In the genomic region with DNA sequence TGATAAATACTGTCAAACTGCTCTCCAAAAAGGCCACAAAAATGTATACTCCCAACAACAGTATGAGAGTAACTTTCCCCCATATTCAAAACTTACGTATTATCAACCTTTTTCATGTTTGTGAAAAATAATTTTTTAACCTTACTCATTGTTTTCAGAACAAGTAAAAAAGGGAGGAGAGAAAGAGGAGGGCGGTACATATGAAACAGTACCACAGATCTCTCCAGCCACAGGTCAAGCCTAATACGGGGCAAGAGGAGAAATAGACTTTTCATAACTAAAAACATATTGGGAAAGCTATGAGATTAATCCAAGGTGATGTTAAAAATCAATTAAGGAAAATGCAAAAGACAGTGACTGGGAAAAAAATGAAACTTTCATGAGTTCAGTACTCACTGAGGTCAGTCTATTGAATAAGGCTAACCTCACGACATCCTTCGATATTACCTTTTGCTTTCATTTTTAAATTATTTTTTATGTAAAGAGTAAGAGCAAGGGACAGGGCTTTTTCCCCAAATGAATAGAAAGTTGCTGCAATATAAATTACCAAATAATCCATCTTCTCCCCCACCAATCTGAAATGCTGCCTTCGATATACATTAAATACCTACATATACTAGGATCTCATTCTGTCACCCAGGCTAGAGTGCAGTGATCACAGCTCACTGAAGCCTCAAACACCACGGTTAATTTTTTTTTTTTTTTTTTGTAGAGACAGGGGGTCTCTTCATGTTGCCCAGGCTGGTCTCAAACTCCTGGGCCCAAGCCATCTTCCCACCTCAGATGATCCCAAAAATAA, we compare ENCODE assay signal across 15 cellular contexts. TPM values are rescaled to one million over a fixed set of nuclear protein-coding genes. Genes with fewer than 3 reads are reported as not detected.
DNase-seq lines count a peak whose midpoint lies in the region; ATAC-seq and TF ChIP-seq lines count a peak whose summit lies in the region.
"Had no signal": no experiment of that assay in that cellular context is flagged by ENCODE, and none has a peak within 500 bp of the region (broad histone marks: within the 10 kb centered on the region; RNA-seq: fewer than 3 reads in every experiment).

No MANE protein-coding gene starts in this region.

- peak overlapping the region; percentile 10 for H3K27ac Mint-ChIP-seq in CD4-positive, alpha-beta T cell
- peak overlapping the region; percentile 28 to 75 for H3K27ac Mint-ChIP-seq in T-cell
- H3K27ac Mint-ChIP-seq: nephron had no signal

- H3K4me3 ChIP-seq in left lung = no peak overlapping the region
- H3K4me3 ChIP-seq: esophagus muscularis mucosa had no signal

- POLR2A ChIA-PET in CD4-positive, alpha-beta T cell (lab: Charles Lee) = interaction anchor here (1.4 kb wide), 1 partner anchor 26 kb away, joined by 7 read pairs; no protein-coding TSS in a partner anchor
- POLR2A ChIA-PET in T-cell (lab: Charles Lee) = interaction anchor here (0.6 kb wide), 3 partner anchors 32 to 169 kb away, joined by 3 to 6 read pairs (median 3); no protein-coding TSS in a partner anchor

- H3K27ac ChIP-seq in CD4-positive, alpha-beta T cell (ENCODE audit: low read depth, low read length) = no peak overlapping the region
- H3K27ac ChIP-seq in left lung = no peak overlapping the region
- H3K27ac ChIP-seq: esophagus muscularis mucosa had no signal

- H3K36me3 Mint-ChIP-seq in CD4-positive, alpha-beta T cell (ENCODE audit: low read depth) = peaks cover 34% of the 10 kb centered on the region
- H3K36me3 Mint-ChIP-seq in T-cell = peaks cover 22% of the 10 kb centered on the region

- CTCF ChIA-PET in CD4-positive, alpha-beta T cell (lab: Charles Lee) = interaction anchor here (1.5 kb wide), 1 partner anchor 10 kb away, joined by 4 read pairs; no protein-coding TSS in a partner anchor
- CTCF ChIA-PET in T-cell (lab: Charles Lee) = interaction anchor here (0.6 to 1.2 kb wide), 4 partner anchors 9 to 1685 kb away, joined by 3 to 5 read pairs (median 4); no protein-coding TSS in a partner anchor

- peak overlapping the region; percentile 54 for H3K4me3 Mint-ChIP-seq in CD4-positive, alpha-beta T cell
- H3K4me3 Mint-ChIP-seq in T-cell = peak overlapping the region in 2 of 3 donors; percentile 57 to 66
- H3K4me3 Mint-ChIP-seq: nephron had no signal

- H3K9me3 Mint-ChIP-seq in CD4-positive, alpha-beta T cell = no peaks in the 10 kb centered on the region
- H3K9me3 Mint-ChIP-seq in T-cell = no peaks in the 10 kb centered on the region
- H3K9me3 Mint-ChIP-seq: nephron had no signal

- no peak for ATAC-seq in CD4-positive, alpha-beta T cell (ENCODE audit: poor library complexity)
- peak; percentile 36 for ATAC-seq in GM18873 (IDR thresholded peaks at IDR 0.05; ENCODE audit: low FRiP score, unreplicated experiment)
- ATAC-seq in HG02610 (IDR thresholded peaks at IDR 0.05; ENCODE audit: unreplicated experiment) = peak; percentile 45
- ATAC-seq in T-cell (replicated peaks in 1 of 4) = peak in 1 of 4 experiments; percentile 32
- ATAC-seq in left lung = no peak
- ATAC-seq: PC-3 had no signal

- peaks cover 0 to 6% of the 10 kb centered on the region in 2 donors for H3K36me3 ChIP-seq in left lung
- H3K36me3 ChIP-seq: esophagus muscularis mucosa had no signal

- H3K4me1 Mint-ChIP-seq in CD4-positive, alpha-beta T cell (ENCODE audit: low read depth) = peaks cover 80% of the 10 kb centered on the region
- peaks cover 58 to 71% (median 61%) of the 10 kb centered on the region in 3 donors for H3K4me1 Mint-ChIP-seq in T-cell
- H3K4me1 Mint-ChIP-seq: nephron had no signal

- TF ChIP-seq CTCF in CD4-positive, alpha-beta T cell (IDR thresholded peaks at IDR 0.05) = no peak
- TF ChIP-seq CTCF in left lung (IDR thresholded peaks at IDR 0.05) = no peak

- no peaks in the 10 kb centered on the region for H3K9me3 ChIP-seq in CD4-positive, alpha-beta T cell (ENCODE audit: control insufficient read depth, low read length)
- no peaks in the 10 kb centered on the region for H3K9me3 ChIP-seq in left lung
- H3K9me3 ChIP-seq: esophagus muscularis mucosa had no signal

- DNase-seq in CD4-positive, alpha-beta T cell = no peak
- DNase-seq in T-cell = no peak
- DNase-seq in SK-N-DZ (ENCODE audit: low spot score) = no peak
- DNase-seq in SKM-1 (lab: John Stamatoyannopoulos, UW; ENCODE audit: unreplicated experiment) = no peak
- no peak for DNase-seq in EL
- DNase-seq in left lung = no peak
- DNase-seq: caudate nucleus, HCEC 1CT, NCI-H146, PC-3, T1000 had no signal

- H3K4me1 ChIP-seq in left lung = peaks cover 0 to 10% of the 10 kb centered on the region in 2 donors

- intact Hi-C loops in CD4-positive, alpha-beta T cell (cut with DNase I, micrococcal nuclease) = no loop called here
- intact Hi-C loops in left lung (cut with DNase I) = no loop called here

- H3K27me3 Mint-ChIP-seq in CD4-positive, alpha-beta T cell = no peaks in the 10 kb centered on the region
- H3K27me3 Mint-ChIP-seq in T-cell = no peaks in the 10 kb centered on the region

- no peaks in the 10 kb centered on the region for H3K27me3 ChIP-seq in CD4-positive, alpha-beta T cell (ENCODE audit: control insufficient read depth, insufficient read depth, low read length)
- H3K27me3 ChIP-seq in left lung = no peaks in the 10 kb centered on the region
- H3K27me3 ChIP-seq: esophagus muscularis mucosa had no signal

RNA-seq across cellular contexts. Expression of gene FBXW7, which starts 25.3 kb away (rescaled TPM):
- total RNA-seq in CD4-positive, alpha-beta T cell = 100 to 1,000 TPM; 128 to 140 TPM
- total RNA-seq in T-cell = 100 to 1,000 TPM in 2 of 5 donors, 10 to 100 TPM in 3; 91.9 to 131 (median 96.0) TPM
- polyA plus RNA-seq in SK-N-DZ (2014; cell fraction: cytosol; rRNA removed) = 7.4 and 11.4 TPM in 2 replicates
- polyA plus RNA-seq in SK-N-DZ (2014; cell fraction: nucleus; rRNA removed) = 16.8 and 17.0 TPM in 2 replicates
- 10 to 100 TPM; 33.6 to 35.2 TPM for total RNA-seq in left lung

Comparison
In these comparisons a context has a peak if more than half of its experiments do, and no peak if none do; other contexts are left out.
1. ATAC-seq: peak in GM18873 (single experiment) and HG02610 (single experiment); none in CD4-positive, alpha-beta T cell (single experiment) and left lung (single experiment).